Comparison of ENCODE assay signal across 8 cellular contexts in the genomic region with DNA sequence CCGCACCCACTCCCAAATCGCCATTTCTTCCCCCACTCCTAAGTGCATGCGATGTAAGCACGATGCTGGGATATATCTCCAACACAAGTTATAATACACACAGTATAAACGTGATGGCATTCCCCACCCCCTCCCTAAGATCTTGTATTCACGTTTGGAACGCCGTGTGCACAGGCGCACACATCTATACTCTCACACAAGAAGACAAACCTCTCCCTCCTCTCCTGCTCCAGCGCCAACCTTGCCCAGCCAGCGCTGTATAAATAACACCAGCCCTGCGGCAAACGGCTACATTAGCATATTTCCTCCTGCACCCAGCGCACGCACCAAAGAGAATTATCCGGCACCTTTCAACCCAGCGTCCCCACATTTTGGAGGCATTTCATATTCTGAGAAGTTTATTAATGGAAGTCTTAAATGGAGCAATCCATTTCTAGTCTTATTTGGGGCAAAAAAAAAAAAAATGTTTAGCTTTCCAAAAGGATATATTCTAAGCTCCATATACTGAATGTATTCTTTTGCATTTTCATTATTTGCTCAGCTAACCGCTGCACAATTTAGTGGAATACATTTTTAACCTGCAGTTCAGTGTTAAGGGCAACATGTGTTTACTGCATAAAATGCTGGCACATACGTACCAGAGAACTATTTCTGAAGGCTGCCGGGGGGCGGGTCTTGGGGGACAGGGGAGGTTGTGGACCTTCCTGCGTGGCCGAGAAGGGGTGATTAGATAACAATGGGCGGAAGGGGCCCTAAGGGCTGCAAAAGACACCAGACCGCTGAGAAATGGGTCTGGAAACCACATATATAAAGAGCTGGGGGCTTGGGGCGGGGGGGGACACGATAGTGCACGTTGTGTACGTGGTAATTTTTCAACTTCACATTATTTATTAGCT. TPM values are rescaled to one million over a fixed set of nuclear protein-coding genes. Genes with fewer than 3 reads are reported as not detected.
DNase-seq lines count a peak whose midpoint lies in the region; ATAC-seq and TF ChIP-seq lines count a peak whose summit lies in the region.

No MANE protein-coding gene starts in this region.

- DNase-seq in 8988T (peak; percentile 42), SW480 (ENCODE audit: low spot score) (peak; percentile 76), dorsolateral prefrontal cortex (peak in 9 of 10 donors; percentile 50 to 80 (median 69)), medulla oblongata (ENCODE audit: extremely low spot score) (peak; percentile 70)
- DNase-seq in effector CD4-positive, alpha-beta T cell = no peak

- intact Hi-C loops in dorsolateral prefrontal cortex (cut with DNase I) = loop anchor here (1.0 to 10.0 kb wide), 7 partner anchors 54 to 176 kb away; no protein-coding TSS in a partner anchor

- H3K27me3 ChIP-seq in HUES6 (ENCODE audit: control insufficient read depth, insufficient read depth, low read length) (peaks cover 53% of the 10 kb centered on the region), dorsolateral prefrontal cortex (no peaks in the 10 kb centered on the region)

- H3K9me3 ChIP-seq in HUES6 (ENCODE audit: control insufficient read depth, insufficient read depth, low read depth, low read length) = no peaks in the 10 kb centered on the region

- peak overlapping the region; percentile 75 for H3K4me3 ChIP-seq in HUES6 (ENCODE audit: low read depth, low read length)
- H3K4me3 ChIP-seq in dorsolateral prefrontal cortex = peak overlapping the region; percentile 52 to 93 (median 78)

- peak overlapping the region; percentile 53 for H3K9ac ChIP-seq in HUES6 (ENCODE audit: low read length)

- peaks cover 35% of the 10 kb centered on the region for H3K4me1 ChIP-seq in HUES6 (ENCODE audit: control insufficient read depth, insufficient read depth, low read length)

- no peak for TF ChIP-seq CTCF in dorsolateral prefrontal cortex (IDR thresholded peaks at IDR 0.05 in 54 of 56, conservative IDR thresholded peaks at IDR 0.05 in 2 of 56; ENCODE audit: low read depth in 1 of 56, partially characterized antibody in 56 of 56)

- no peak for ATAC-seq in HG03025 (IDR thresholded peaks at IDR 0.05; ENCODE audit: low FRiP score, unreplicated experiment)

- H3K27ac ChIP-seq in HUES6 (ENCODE audit: low read depth, low read length) (no peak overlapping the region), dorsolateral prefrontal cortex (peak overlapping the region; percentile 73 to 99 (median 97)), temporal lobe (ENCODE audit: low read depth, low read length) (peak overlapping the region; percentile 92)

- no peaks in the 10 kb centered on the region for H3K36me3 ChIP-seq in HUES6 (ENCODE audit: control insufficient read depth, insufficient read depth, low read length)

RNA-seq across cellular contexts. Expression of a gene that starts 1.1 kb away (rescaled TPM):
- 100 to 1,000 TPM in 1 of 120 experiments, 10 to 100 TPM in 119; 36.4 to 160 (median 55.7) TPM for total RNA-seq in dorsolateral prefrontal cortex
- 30.2 TPM for total RNA-seq in temporal lobe
